In the genomic region with DNA sequence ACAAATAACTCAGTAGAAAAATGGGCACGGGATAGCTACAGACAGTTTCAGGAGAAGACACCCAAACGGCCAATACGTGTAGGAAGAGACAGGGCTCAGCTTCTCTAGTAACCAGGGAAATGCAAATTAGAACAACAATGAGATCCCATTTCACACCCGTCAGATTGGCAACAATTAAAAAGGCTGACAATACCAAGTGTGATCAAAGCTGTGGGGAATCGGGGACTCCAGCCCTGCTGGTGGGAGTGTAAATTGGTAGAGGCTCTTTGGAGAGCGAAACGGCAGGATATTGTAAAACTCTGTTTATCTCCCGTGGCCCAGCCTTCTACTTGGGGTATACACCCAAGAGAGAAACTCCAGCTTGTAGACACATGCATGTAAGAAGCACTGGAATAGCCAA, we compare ENCODE assay signal across 1 cellular context.
TF ChIP-seq lines count a peak whose summit lies in the region.

No MANE protein-coding gene starts in this region.

TF ChIP-seq in GM23338, 12 proteins besides CTCF, POLR2A, EP300 and RAD21 (continued from another document):
- no peak for TF ChIP-seq ZNF462 (CRISPR knock-in tag; IDR thresholded peaks at IDR 0.05)
